Comparison of ENCODE assay signal across 1 cellular context in the genomic region with DNA sequence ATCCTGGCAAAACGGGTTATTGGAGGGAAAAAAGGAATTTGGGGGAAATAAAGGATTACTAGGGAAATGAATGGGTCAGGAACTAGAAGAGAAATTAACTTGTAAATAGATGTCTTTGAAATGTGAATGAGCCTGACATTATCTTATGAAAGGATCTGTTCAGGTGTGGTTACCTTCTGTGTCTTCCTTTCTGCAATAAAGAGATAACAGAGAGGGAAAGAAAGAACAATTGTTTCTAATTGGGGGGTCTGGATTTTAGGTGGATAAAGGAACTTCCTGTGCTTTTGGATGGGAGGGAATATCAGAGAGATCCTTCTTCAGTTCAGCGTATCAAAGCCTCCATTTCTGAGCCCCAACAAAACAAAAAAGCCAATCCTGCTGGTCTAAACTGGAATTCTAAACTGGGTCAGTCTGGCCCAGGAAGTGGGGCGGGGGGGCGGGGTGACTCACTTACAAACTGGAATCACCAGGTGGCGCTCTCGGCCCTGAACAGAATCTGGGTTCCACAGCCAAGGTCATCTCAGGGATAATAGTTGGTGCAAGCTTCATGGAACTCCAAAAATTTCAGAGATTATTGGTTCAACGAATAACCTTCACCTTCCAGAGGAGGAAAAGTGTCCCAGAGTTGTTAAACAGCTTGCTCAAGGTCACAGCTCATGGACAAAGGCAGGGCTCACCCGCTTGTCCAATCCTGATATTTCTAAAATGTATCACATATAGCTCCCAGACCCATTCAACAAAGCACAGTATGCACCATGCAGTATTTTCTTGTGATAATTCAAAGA.
TF ChIP-seq lines count a peak whose summit lies in the region.

No MANE protein-coding gene starts in this region.

TF ChIP-seq in HepG2, 621 proteins besides CTCF, POLR2A, EP300 and RAD21 (continued from another document and continues in another):
- TF ChIP-seq, protein P1, sequence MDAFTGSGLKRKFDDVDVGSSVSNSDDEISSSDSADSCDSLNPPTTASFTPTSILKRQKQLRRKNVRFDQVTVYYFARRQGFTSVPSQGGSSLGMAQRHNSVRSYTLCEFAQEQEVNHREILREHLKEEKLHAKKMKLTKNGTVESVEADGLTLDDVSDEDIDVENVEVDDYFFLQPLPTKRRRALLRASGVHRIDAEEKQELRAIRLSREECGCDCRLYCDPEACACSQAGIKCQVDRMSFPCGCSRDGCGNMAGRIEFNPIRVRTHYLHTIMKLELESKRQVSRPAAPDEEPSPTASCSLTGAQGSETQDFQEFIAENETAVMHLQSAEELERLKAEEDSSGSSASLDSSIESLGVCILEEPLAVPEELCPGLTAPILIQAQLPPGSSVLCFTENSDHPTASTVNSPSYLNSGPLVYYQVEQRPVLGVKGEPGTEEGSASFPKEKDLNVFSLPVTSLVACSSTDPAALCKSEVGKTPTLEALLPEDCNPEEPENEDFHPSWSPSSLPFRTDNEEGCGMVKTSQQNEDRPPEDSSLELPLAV (CRISPR knock-in tag; conservative IDR thresholded peaks at IDR 0.05; ENCODE audit: low read depth): no peak
- TF ChIP-seq PCBP1 (IDR thresholded peaks at IDR 0.05; ENCODE audit: borderline replicate concordance, low read depth, low read length) (no peak), TOE1 (CRISPR knock-in tag; IDR thresholded peaks at IDR 0.05) (no peak), ZNF337 (CRISPR knock-in tag; IDR thresholded peaks at IDR 0.05; ENCODE audit: borderline replicate concordance, low read depth) (no peak), SPEN (CRISPR knock-in tag; IDR thresholded peaks at IDR 0.05; ENCODE audit: low read depth) (no peak), ZNF674 (CRISPR knock-in tag; IDR thresholded peaks at IDR 0.05; ENCODE audit: low read depth) (no peak), ZBTB8A (CRISPR knock-in tag; IDR thresholded peaks at IDR 0.05; ENCODE audit: borderline replicate concordance, low read depth) (no peak), HOXA5 (CRISPR knock-in tag; IDR thresholded peaks at IDR 0.05) (0 out of 2 replicates have a peak, but pooled peaks have one; percentile 26), PHF5A (CRISPR knock-in tag; IDR thresholded peaks at IDR 0.05; ENCODE audit: low read depth, unreplicated experiment) (no peak), ZNF83 (CRISPR knock-in tag; IDR thresholded peaks at IDR 0.05; ENCODE audit: borderline replicate concordance) (no peak), KLF6 (CRISPR knock-in tag; IDR thresholded peaks at IDR 0.05) (no peak), SALL1 (CRISPR knock-in tag; IDR thresholded peaks at IDR 0.05) (peak; percentile 68), SMAD3 (CRISPR knock-in tag; IDR thresholded peaks at IDR 0.05) (0 out of 2 replicates have a peak, but pooled peaks have one; percentile 45), RBFOX2 (IDR thresholded peaks at IDR 0.05; ENCODE audit: low read depth, low read length) (no peak), KAT7 (CRISPR knock-in tag; IDR thresholded peaks at IDR 0.05; ENCODE audit: borderline replicate concordance) (no peak), ZFP90 (CRISPR knock-in tag; IDR thresholded peaks at IDR 0.05; ENCODE audit: borderline replicate concordance) (no peak), FOXO1 (CRISPR knock-in tag; IDR thresholded peaks at IDR 0.05) (peak; percentile 63), SRSF4 (IDR thresholded peaks at IDR 0.05; ENCODE audit: low read depth, low read length, poor library complexity, severe bottlenecking) (no peak), PHF8 (CRISPR knock-in tag; IDR thresholded peaks at IDR 0.05) (no peak), ZNF207 (IDR thresholded peaks at IDR 0.05; ENCODE audit: borderline replicate concordance) (no peak), NAIF1 (CRISPR knock-in tag; IDR thresholded peaks at IDR 0.05; ENCODE audit: borderline replicate concordance) (no peak), SALL2 (CRISPR knock-in tag; IDR thresholded peaks at IDR 0.05) (no peak), RFXANK (CRISPR knock-in tag; IDR thresholded peaks at IDR 0.05) (no peak)
- TF ChIP-seq, protein P2, sequence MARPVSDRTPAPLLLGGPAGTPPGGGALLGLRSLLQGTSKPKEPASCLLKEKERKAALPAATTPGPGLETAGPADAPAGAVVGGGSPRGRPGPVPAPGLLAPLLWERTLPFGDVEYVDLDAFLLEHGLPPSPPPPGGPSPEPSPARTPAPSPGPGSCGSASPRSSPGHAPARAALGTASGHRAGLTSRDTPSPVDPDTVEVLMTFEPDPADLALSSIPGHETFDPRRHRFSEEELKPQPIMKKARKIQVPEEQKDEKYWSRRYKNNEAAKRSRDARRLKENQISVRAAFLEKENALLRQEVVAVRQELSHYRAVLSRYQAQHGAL (CRISPR knock-in tag; IDR thresholded peaks at IDR 0.05; ENCODE audit: not compliant biosample characterization): no peak
- TF ChIP-seq, protein P3, sequence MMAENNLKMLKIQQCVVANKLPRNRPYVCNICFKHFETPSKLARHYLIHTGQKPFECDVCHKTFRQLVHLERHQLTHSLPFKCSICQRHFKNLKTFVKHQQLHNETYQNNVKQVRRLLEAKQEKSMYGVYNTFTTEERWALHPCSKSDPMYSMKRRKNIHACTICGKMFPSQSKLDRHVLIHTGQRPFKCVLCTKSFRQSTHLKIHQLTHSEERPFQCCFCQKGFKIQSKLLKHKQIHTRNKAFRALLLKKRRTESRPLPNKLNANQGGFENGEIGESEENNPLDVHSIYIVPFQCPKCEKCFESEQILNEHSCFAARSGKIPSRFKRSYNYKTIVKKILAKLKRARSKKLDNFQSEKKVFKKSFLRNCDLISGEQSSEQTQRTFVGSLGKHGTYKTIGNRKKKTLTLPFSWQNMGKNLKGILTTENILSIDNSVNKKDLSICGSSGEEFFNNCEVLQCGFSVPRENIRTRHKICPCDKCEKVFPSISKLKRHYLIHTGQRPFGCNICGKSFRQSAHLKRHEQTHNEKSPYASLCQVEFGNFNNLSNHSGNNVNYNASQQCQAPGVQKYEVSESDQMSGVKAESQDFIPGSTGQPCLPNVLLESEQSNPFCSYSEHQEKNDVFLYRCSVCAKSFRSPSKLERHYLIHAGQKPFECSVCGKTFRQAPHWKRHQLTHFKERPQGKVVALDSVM (CRISPR knock-in tag; IDR thresholded peaks at IDR 0.05): 0 out of 2 replicates have a peak, but pooled peaks have one; percentile 19
- TF ChIP-seq, protein P4, sequence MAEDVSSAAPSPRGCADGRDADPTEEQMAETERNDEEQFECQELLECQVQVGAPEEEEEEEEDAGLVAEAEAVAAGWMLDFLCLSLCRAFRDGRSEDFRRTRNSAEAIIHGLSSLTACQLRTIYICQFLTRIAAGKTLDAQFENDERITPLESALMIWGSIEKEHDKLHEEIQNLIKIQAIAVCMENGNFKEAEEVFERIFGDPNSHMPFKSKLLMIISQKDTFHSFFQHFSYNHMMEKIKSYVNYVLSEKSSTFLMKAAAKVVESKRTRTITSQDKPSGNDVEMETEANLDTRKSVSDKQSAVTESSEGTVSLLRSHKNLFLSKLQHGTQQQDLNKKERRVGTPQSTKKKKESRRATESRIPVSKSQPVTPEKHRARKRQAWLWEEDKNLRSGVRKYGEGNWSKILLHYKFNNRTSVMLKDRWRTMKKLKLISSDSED (CRISPR knock-in tag; IDR thresholded peaks at IDR 0.05): no peak
- TF ChIP-seq, protein P5, sequence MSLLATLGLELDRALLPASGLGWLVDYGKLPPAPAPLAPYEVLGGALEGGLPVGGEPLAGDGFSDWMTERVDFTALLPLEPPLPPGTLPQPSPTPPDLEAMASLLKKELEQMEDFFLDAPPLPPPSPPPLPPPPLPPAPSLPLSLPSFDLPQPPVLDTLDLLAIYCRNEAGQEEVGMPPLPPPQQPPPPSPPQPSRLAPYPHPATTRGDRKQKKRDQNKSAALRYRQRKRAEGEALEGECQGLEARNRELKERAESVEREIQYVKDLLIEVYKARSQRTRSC (CRISPR knock-in tag; IDR thresholded peaks at IDR 0.05; ENCODE audit: low read depth): no peak
- TF ChIP-seq, protein P6, sequence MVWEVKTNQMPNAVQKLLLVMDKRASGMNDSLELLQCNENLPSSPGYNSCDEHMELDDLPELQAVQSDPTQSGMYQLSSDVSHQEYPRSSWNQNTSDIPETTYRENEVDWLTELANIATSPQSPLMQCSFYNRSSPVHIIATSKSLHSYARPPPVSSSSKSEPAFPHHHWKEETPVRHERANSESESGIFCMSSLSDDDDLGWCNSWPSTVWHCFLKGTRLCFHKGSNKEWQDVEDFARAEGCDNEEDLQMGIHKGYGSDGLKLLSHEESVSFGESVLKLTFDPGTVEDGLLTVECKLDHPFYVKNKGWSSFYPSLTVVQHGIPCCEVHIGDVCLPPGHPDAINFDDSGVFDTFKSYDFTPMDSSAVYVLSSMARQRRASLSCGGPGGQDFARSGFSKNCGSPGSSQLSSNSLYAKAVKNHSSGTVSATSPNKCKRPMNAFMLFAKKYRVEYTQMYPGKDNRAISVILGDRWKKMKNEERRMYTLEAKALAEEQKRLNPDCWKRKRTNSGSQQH (CRISPR knock-in tag; IDR thresholded peaks at IDR 0.05; ENCODE audit: low read depth): no peak
- TF ChIP-seq, protein P7, sequence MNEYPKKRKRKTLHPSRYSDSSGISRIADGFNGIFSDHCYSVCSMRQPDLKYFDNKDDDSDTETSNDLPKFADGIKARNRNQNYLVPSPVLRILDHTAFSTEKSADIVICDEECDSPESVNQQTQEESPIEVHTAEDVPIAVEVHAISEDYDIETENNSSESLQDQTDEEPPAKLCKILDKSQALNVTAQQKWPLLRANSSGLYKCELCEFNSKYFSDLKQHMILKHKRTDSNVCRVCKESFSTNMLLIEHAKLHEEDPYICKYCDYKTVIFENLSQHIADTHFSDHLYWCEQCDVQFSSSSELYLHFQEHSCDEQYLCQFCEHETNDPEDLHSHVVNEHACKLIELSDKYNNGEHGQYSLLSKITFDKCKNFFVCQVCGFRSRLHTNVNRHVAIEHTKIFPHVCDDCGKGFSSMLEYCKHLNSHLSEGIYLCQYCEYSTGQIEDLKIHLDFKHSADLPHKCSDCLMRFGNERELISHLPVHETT (CRISPR knock-in tag; conservative IDR thresholded peaks at IDR 0.05): no peak
- TF ChIP-seq, protein P8, sequence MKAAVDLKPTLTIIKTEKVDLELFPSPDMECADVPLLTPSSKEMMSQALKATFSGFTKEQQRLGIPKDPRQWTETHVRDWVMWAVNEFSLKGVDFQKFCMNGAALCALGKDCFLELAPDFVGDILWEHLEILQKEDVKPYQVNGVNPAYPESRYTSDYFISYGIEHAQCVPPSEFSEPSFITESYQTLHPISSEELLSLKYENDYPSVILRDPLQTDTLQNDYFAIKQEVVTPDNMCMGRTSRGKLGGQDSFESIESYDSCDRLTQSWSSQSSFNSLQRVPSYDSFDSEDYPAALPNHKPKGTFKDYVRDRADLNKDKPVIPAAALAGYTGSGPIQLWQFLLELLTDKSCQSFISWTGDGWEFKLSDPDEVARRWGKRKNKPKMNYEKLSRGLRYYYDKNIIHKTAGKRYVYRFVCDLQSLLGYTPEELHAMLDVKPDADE (CRISPR knock-in tag; IDR thresholded peaks at IDR 0.05): no peak
- TF ChIP-seq, protein P9, sequence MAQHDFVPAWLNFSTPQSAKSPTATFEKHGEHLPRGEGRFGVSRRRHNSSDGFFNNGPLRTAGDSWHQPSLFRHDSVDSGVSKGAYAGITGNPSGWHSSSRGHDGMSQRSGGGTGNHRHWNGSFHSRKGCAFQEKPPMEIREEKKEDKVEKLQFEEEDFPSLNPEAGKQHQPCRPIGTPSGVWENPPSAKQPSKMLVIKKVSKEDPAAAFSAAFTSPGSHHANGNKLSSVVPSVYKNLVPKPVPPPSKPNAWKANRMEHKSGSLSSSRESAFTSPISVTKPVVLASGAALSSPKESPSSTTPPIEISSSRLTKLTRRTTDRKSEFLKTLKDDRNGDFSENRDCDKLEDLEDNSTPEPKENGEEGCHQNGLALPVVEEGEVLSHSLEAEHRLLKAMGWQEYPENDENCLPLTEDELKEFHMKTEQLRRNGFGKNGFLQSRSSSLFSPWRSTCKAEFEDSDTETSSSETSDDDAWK (CRISPR knock-in tag; IDR thresholded peaks at IDR 0.05): no peak
- TF ChIP-seq, protein P10, sequence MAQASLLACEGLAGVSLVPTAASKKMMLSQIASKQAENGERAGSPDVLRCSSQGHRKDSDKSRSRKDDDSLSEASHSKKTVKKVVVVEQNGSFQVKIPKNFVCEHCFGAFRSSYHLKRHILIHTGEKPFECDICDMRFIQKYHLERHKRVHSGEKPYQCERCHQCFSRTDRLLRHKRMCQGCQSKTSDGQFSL (CRISPR knock-in tag; IDR thresholded peaks at IDR 0.05): no peak
- TF ChIP-seq, protein P11, sequence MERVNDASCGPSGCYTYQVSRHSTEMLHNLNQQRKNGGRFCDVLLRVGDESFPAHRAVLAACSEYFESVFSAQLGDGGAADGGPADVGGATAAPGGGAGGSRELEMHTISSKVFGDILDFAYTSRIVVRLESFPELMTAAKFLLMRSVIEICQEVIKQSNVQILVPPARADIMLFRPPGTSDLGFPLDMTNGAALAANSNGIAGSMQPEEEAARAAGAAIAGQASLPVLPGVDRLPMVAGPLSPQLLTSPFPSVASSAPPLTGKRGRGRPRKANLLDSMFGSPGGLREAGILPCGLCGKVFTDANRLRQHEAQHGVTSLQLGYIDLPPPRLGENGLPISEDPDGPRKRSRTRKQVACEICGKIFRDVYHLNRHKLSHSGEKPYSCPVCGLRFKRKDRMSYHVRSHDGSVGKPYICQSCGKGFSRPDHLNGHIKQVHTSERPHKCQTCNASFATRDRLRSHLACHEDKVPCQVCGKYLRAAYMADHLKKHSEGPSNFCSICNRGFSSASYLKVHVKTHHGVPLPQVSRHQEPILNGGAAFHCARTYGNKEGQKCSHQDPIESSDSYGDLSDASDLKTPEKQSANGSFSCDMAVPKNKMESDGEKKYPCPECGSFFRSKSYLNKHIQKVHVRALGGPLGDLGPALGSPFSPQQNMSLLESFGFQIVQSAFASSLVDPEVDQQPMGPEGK (CRISPR knock-in tag; IDR thresholded peaks at IDR 0.05): peak; percentile 50; the same call in 1 of the 2 replicates
- TF ChIP-seq, protein P12, sequence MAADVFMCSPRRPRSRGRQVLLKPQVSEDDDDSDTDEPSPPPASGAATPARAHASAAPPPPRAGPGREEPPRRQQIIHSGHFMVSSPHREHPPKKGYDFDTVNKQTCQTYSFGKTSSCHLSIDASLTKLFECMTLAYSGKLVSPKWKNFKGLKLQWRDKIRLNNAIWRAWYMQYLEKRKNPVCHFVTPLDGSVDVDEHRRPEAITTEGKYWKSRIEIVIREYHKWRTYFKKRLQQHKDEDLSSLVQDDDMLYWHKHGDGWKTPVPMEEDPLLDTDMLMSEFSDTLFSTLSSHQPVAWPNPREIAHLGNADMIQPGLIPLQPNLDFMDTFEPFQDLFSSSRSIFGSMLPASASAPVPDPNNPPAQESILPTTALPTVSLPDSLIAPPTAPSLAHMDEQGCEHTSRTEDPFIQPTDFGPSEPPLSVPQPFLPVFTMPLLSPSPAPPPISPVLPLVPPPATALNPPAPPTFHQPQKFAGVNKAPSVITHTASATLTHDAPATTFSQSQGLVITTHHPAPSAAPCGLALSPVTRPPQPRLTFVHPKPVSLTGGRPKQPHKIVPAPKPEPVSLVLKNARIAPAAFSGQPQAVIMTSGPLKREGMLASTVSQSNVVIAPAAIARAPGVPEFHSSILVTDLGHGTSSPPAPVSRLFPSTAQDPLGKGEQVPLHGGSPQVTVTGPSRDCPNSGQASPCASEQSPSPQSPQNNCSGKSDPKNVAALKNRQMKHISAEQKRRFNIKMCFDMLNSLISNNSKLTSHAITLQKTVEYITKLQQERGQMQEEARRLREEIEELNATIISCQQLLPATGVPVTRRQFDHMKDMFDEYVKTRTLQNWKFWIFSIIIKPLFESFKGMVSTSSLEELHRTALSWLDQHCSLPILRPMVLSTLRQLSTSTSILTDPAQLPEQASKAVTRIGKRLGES (CRISPR knock-in tag; IDR thresholded peaks at IDR 0.05; ENCODE audit: borderline replicate concordance): no peak
